Comparison of ENCODE assay signal across 9 cellular contexts in genomic region chr17:81252336-81253329, GRCh38. TPM values are rescaled to one million over a fixed set of nuclear protein-coding genes. Genes with fewer than 3 reads are reported as not detected.
DNase-seq lines count a peak whose midpoint lies in the region; ATAC-seq and TF ChIP-seq lines count a peak whose summit lies in the region.
"Had no signal": no experiment of that assay in that cellular context is flagged by ENCODE, and none has a peak within 500 bp of the region (broad histone marks: within the 10 kb centered on the region; RNA-seq: fewer than 3 reads in every experiment).

No MANE protein-coding gene starts in this region.

- H3K9me3 Mint-ChIP-seq in CD4-positive, CD25-positive, alpha-beta regulatory T cell = peaks cover 0 to 1% (median 0%) of the 10 kb centered on the region in 7 donors
- no peaks in the 10 kb centered on the region for H3K9me3 Mint-ChIP-seq in memory B cell
- H3K9me3 Mint-ChIP-seq: naive B cell; T-helper 2 cell treated with Interferon-gamma antibody and Interleukin-4, amounts not matched to agents 5 μg/mL and 100 μg/mL, for 36 hours had no signal

- peak overlapping the region in 2 of 3 donors; percentile 1 to 90 for H3K27ac Mint-ChIP-seq in CD4-positive, CD25-positive, alpha-beta regulatory T cell
- peak overlapping the region; percentile 42 for H3K27ac Mint-ChIP-seq in memory B cell

- H2AFZ ChIP-seq in OCI-LY7 (ENCODE audit: low read length) = no peak overlapping the region

- no peaks in the 10 kb centered on the region for H3K27me3 Mint-ChIP-seq in CD4-positive, CD25-positive, alpha-beta regulatory T cell
- no peaks in the 10 kb centered on the region for H3K27me3 Mint-ChIP-seq in memory B cell
- H3K27me3 Mint-ChIP-seq: naive B cell had no signal

- H3K4me3 ChIP-seq in CD4-positive, CD25-positive, alpha-beta regulatory T cell (ENCODE audit: low read depth, low read length) = no peak overlapping the region
- H3K4me3 ChIP-seq in OCI-LY7 (ENCODE audit: low read depth, low read length, poor library complexity, severe bottlenecking) (peak overlapping the region; percentile 57), sigmoid colon (no peak overlapping the region)

- CTCF ChIA-PET in OCI-LY7 (lab: Charles Lee; ENCODE audit: unreplicated experiment) = interaction anchor here (0.5 to 1.0 kb wide), 3 partner anchors 189 to 237 kb away, joined by 3 to 22 read pairs (median 3); no protein-coding TSS in a partner anchor

- TF ChIP-seq CTCF in OCI-LY7 (conservative IDR thresholded peaks at IDR 0.05; ENCODE audit: low read length) (no peak), sigmoid colon (IDR thresholded peaks at IDR 0.05) (no peak)

- H4K20me1 ChIP-seq in OCI-LY7 (ENCODE audit: insufficient read depth, low read length) = no peaks in the 10 kb centered on the region

- no peak for TF ChIP-seq POLR2A in sigmoid colon (IDR thresholded peaks at IDR 0.05)

- no peaks in the 10 kb centered on the region for H3K4me1 ChIP-seq in CD4-positive, CD25-positive, alpha-beta regulatory T cell (ENCODE audit: control insufficient read depth, insufficient read depth, low read length, poor library complexity, severe bottlenecking)
- peaks cover 39% of the 10 kb centered on the region for H3K4me1 ChIP-seq in OCI-LY7 (ENCODE audit: insufficient read depth, low read length, poor library complexity, severe bottlenecking)
- H3K4me1 ChIP-seq in sigmoid colon = peaks cover 0 to 19% (median 18%) of the 10 kb centered on the region in 4 donors

- H3K36me3 ChIP-seq in CD4-positive, CD25-positive, alpha-beta regulatory T cell (ENCODE audit: control insufficient read depth, insufficient read depth, low read length) = peaks cover 27% of the 10 kb centered on the region
- peaks cover 21% of the 10 kb centered on the region for H3K36me3 ChIP-seq in OCI-LY7 (ENCODE audit: insufficient read depth, low read length)
- H3K36me3 ChIP-seq in sigmoid colon = peaks cover 0 to 35% (median 0%) of the 10 kb centered on the region in 4 donors

- 57 to 85% methylated on average over 30 of the region's 30 CpGs for WGBS in sigmoid colon, 2 donors

- H3K36me3 Mint-ChIP-seq in CD4-positive, CD25-positive, alpha-beta regulatory T cell = peaks cover 11% of the 10 kb centered on the region
- H3K36me3 Mint-ChIP-seq in memory B cell = peaks cover 10% of the 10 kb centered on the region

- no peaks in the 10 kb centered on the region for H3K27me3 ChIP-seq in CD4-positive, CD25-positive, alpha-beta regulatory T cell (ENCODE audit: control insufficient read depth, insufficient read depth, low read length)
- H3K27me3 ChIP-seq in sigmoid colon = no peaks in the 10 kb centered on the region

- BruUV-seq in OCI-LY7 (replicated peaks; lab: Mats Ljungman, UMichigan) = no TSS peak

- no peak overlapping the region for H3K27ac ChIP-seq in CD4-positive, CD25-positive, alpha-beta regulatory T cell (ENCODE audit: insufficient read depth, low read length, poor library complexity, severe bottlenecking)
- peak overlapping the region; percentile 94 for H3K27ac ChIP-seq in OCI-LY7 (ENCODE audit: low read depth, low read length, poor library complexity, severe bottlenecking)
- H3K27ac ChIP-seq in sigmoid colon = no peak overlapping the region

- DNase-seq in CD4-positive, CD25-positive, alpha-beta regulatory T cell = no peak
- peak; percentile 84 for DNase-seq in DMS 273 treated with DMSO at 0.1 percent for 48 hours (lab: John Stamatoyannopoulos, UW)
- DNase-seq in OCI-LY7 (ENCODE audit: low spot score) = peak; percentile 31
- no peak for DNase-seq in memory B cell (ENCODE audit: low spot score in 2 of 2)
- DNase-seq in sigmoid colon = no peak
- DNase-seq in T-helper 1 cell = no peak

- intact Hi-C loops in OCI-LY7 (cut with micrococcal nuclease; ENCODE audit: unreplicated experiment) (loop anchor here (1.0 to 2.0 kb wide), 7 partner anchors 44 to 346 kb away; partner anchors contain the start of genes BAHCC1 and FAAP100), sigmoid colon (cut with DNase I) (loop anchor here (1.0 kb wide), 1 partner anchor 349 kb away; no protein-coding TSS in a partner anchor)

- no peaks in the 10 kb centered on the region for H3K9me3 ChIP-seq in CD4-positive, CD25-positive, alpha-beta regulatory T cell (ENCODE audit: control insufficient read depth in 2 of 2, low read length in 2 of 2)
- H3K9me3 ChIP-seq in OCI-LY7 (ENCODE audit: low read length) (no peaks in the 10 kb centered on the region), sigmoid colon (no peaks in the 10 kb centered on the region)

- no peak for ATAC-seq in CD4-positive, CD25-positive, alpha-beta regulatory T cell (ENCODE audit: low read depth in 2 of 2)
- no peak for ATAC-seq in memory B cell (ENCODE audit: low read depth)
- ATAC-seq in GM19463 (IDR thresholded peaks at IDR 0.05; ENCODE audit: unreplicated experiment) = no peak

- no peak overlapping the region for H3K4me3 Mint-ChIP-seq in CD4-positive, CD25-positive, alpha-beta regulatory T cell
- peak overlapping the region; percentile 45 for H3K4me3 Mint-ChIP-seq in memory B cell
- H3K4me3 Mint-ChIP-seq: T-helper 2 cell treated with Interferon-gamma antibody and Interleukin-4, amounts not matched to agents 5 μg/mL and 100 μg/mL, for 36 hours had no signal

- TF ChIP-seq EP300 in sigmoid colon (IDR thresholded peaks at IDR 0.05) = no peak

- POLR2A ChIA-PET in OCI-LY7 (lab: Charles Lee) = no interaction called here

- H3K79me2 ChIP-seq in OCI-LY7 (ENCODE audit: insufficient read depth, low read depth, low read length) = no peaks in the 10 kb centered on the region

- H3K9me2 ChIP-seq in OCI-LY7 (ENCODE audit: insufficient read depth, low read length) = no peaks in the 10 kb centered on the region

- H3K4me1 Mint-ChIP-seq in CD4-positive, CD25-positive, alpha-beta regulatory T cell = peaks cover 3 to 10% (median 8%) of the 10 kb centered on the region in 4 donors
- peaks cover 12% of the 10 kb centered on the region for H3K4me1 Mint-ChIP-seq in memory B cell

- H3K4me2 ChIP-seq in OCI-LY7 (ENCODE audit: low read length) = peak overlapping the region; percentile 76

RNA-seq across cellular contexts. Expression of gene NDUFAF8, which starts 13.5 kb away (rescaled TPM):
- total RNA-seq in CD4-positive, CD25-positive, alpha-beta regulatory T cell = 34.8 TPM
- 10 to 100 TPM; 56.9 to 83.2 (median 78.6) TPM for polyA plus RNA-seq in CD4-positive, CD25-positive, alpha-beta regulatory T cell
- 129 and 161 TPM in 2 replicates for total RNA-seq in OCI-LY7 (2014; rRNA removed; shearing (Covaris generic))
- total RNA-seq in OCI-LY7 (2022) = 151 and 165 TPM in 2 replicates
- total RNA-seq in sigmoid colon = 10 to 100 TPM in 3 of 4 donors, 1 to 10 TPM in 1; 8.6 to 52.4 (median 35.0) TPM
- polyA plus RNA-seq in sigmoid colon = 10 to 100 TPM; 19.7 to 37.6 (median 26.4) TPM

RNA-seq across cellular contexts. Expression of gene TEPSIN, which starts 13.8 kb away (rescaled TPM):
- total RNA-seq in CD4-positive, CD25-positive, alpha-beta regulatory T cell = 113 TPM
- polyA plus RNA-seq in CD4-positive, CD25-positive, alpha-beta regulatory T cell = 1 to 10 TPM; 2.1 to 6.3 (median 5.7) TPM
- 29.7 and 46.4 TPM in 2 replicates for total RNA-seq in OCI-LY7 (2014; rRNA removed; shearing (Covaris generic))
- total RNA-seq in OCI-LY7 (2022) (75.3 and 78.9 TPM in 2 replicates), sigmoid colon (10 to 100 TPM; 15.7 to 42.8 (median 24.4) TPM)
- 10 to 100 TPM in 2 of 3 donors, 1 to 10 TPM in 1; 6.9 to 33.5 (median 11.4) TPM for polyA plus RNA-seq in sigmoid colon

RNA-seq across cellular contexts. Expression of gene CEP131, which starts 29.9 kb away (rescaled TPM):
- 9.9 TPM for total RNA-seq in CD4-positive, CD25-positive, alpha-beta regulatory T cell
- polyA plus RNA-seq in CD4-positive, CD25-positive, alpha-beta regulatory T cell = 1 to 10 TPM; 1.4 to 2.2 (median 2.0) TPM
- total RNA-seq in OCI-LY7 (2014; rRNA removed; shearing (Covaris generic)) = 32.9 and 35.0 TPM in 2 replicates
- total RNA-seq in OCI-LY7 (2022) (36.0 and 38.6 TPM in 2 replicates), sigmoid colon (10 to 100 TPM in 1 of 4 donors, 1 to 10 TPM in 3; 4.1 to 11.6 (median 5.1) TPM)
- 10 to 100 TPM in 1 of 3 donors, 1 to 10 TPM in 2; 1.8 to 10.5 (median 4.8) TPM for polyA plus RNA-seq in sigmoid colon

RNA-seq across cellular contexts. Expression of gene SLC38A10, which starts 42.5 kb away (rescaled TPM):
- total RNA-seq in CD4-positive, CD25-positive, alpha-beta regulatory T cell = 66.3 TPM
- polyA plus RNA-seq in CD4-positive, CD25-positive, alpha-beta regulatory T cell = 10 to 100 TPM; 38.2 to 60.1 (median 48.6) TPM
- 50.5 and 56.0 TPM in 2 replicates for total RNA-seq in OCI-LY7 (2014; rRNA removed; shearing (Covaris generic))
- total RNA-seq in OCI-LY7 (2022) (147 and 150 TPM in 2 replicates), sigmoid colon (10 to 100 TPM; 32.1 to 54.8 (median 42.3) TPM)
- 10 to 100 TPM in 2 of 3 donors, 1 to 10 TPM in 1; 7.8 to 88.7 (median 14.1) TPM for polyA plus RNA-seq in sigmoid colon

Comparison
In these comparisons a context has a peak if more than half of its experiments do, and no peak if none do; other contexts are left out.
1. DNase-seq: peak in DMS 273 treated with DMSO at 0.1 percent for 48 hours (single experiment) and OCI-LY7 (single experiment); none in CD4-positive, CD25-positive, alpha-beta regulatory T cell (0 of 3), memory B cell (0 of 2), sigmoid colon (single experiment) and T-helper 1 cell (0 of 5).